Comparison of ENCODE assay signal across 1 cellular context in genomic region chr16:3881499-3881995, GRCh38.
TF ChIP-seq lines count a peak whose summit lies in the region.

No MANE protein-coding gene starts in this region.

TF ChIP-seq in K562, 482 proteins besides CTCF, POLR2A, EP300 and RAD21 (continued from another document):
- TF ChIP-seq GTF3C2 (IDR thresholded peaks at IDR 0.05; ENCODE audit: borderline replicate concordance, extremely low read depth, insufficient read length) (no peak), THAP12 (CRISPR knock-in tag; IDR thresholded peaks at IDR 0.05) (no peak), TFAP4 (CRISPR knock-in tag; IDR thresholded peaks at IDR 0.05; ENCODE audit: borderline replicate concordance) (no peak), NFE2 (IDR thresholded peaks at IDR 0.05; ENCODE audit: low read depth) (peak; percentile 32; the same call in 1 of the 2 replicates), GTF2E2 (tag; IDR thresholded peaks at IDR 0.05) (no peak), MEIS2 (IDR thresholded peaks at IDR 0.05; ENCODE audit: partially characterized antibody) (no peak), ZNF785 (CRISPR knock-in tag; IDR thresholded peaks at IDR 0.05) (no peak), RBM25 (IDR thresholded peaks at IDR 0.05; ENCODE audit: low read depth, low read length, severe bottlenecking) (no peak), ZBTB2 (IDR thresholded peaks at IDR 0.05) (no peak), ZNF639 (CRISPR knock-in tag; conservative IDR thresholded peaks at IDR 0.05 in 1 of 2, IDR thresholded peaks at IDR 0.05 in 1 of 2) (no peak), ZNF354B (CRISPR knock-in tag; IDR thresholded peaks at IDR 0.05) (no peak), THRAP3 (IDR thresholded peaks at IDR 0.05; ENCODE audit: borderline replicate concordance) (no peak), HNRNPUL1 (IDR thresholded peaks at IDR 0.05; ENCODE audit: low read length) (no peak), HDAC1 (IDR thresholded peaks at IDR 0.05) (no peak), ZNF699 (CRISPR knock-in tag; IDR thresholded peaks at IDR 0.05; ENCODE audit: insufficient replicate concordance) (no peak), SFPQ (IDR thresholded peaks at IDR 0.05; ENCODE audit: low read depth, low read length) (no peak)
